Comparison of ENCODE assay signal across 1 cellular context in genomic region chr14:104431351-104431928, GRCh38.
TF ChIP-seq lines count a peak whose summit lies in the region.

No MANE protein-coding gene starts in this region.

TF ChIP-seq in HepG2, 621 proteins besides CTCF, POLR2A, EP300 and RAD21:
- TF ChIP-seq, protein P1, sequence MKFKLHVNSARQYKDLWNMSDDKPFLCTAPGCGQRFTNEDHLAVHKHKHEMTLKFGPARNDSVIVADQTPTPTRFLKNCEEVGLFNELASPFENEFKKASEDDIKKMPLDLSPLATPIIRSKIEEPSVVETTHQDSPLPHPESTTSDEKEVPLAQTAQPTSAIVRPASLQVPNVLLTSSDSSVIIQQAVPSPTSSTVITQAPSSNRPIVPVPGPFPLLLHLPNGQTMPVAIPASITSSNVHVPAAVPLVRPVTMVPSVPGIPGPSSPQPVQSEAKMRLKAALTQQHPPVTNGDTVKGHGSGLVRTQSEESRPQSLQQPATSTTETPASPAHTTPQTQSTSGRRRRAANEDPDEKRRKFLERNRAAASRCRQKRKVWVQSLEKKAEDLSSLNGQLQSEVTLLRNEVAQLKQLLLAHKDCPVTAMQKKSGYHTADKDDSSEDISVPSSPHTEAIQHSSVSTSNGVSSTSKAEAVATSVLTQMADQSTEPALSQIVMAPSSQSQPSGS (CRISPR knock-in tag; IDR thresholded peaks at IDR 0.05): no peak
- TF ChIP-seq, protein P2, sequence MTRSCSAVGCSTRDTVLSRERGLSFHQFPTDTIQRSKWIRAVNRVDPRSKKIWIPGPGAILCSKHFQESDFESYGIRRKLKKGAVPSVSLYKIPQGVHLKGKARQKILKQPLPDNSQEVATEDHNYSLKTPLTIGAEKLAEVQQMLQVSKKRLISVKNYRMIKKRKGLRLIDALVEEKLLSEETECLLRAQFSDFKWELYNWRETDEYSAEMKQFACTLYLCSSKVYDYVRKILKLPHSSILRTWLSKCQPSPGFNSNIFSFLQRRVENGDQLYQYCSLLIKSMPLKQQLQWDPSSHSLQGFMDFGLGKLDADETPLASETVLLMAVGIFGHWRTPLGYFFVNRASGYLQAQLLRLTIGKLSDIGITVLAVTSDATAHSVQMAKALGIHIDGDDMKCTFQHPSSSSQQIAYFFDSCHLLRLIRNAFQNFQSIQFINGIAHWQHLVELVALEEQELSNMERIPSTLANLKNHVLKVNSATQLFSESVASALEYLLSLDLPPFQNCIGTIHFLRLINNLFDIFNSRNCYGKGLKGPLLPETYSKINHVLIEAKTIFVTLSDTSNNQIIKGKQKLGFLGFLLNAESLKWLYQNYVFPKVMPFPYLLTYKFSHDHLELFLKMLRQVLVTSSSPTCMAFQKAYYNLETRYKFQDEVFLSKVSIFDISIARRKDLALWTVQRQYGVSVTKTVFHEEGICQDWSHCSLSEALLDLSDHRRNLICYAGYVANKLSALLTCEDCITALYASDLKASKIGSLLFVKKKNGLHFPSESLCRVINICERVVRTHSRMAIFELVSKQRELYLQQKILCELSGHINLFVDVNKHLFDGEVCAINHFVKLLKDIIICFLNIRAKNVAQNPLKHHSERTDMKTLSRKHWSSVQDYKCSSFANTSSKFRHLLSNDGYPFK (CRISPR knock-in tag; IDR thresholded peaks at IDR 0.05; ENCODE audit: borderline replicate concordance): no peak
- TF ChIP-seq RFX1 (IDR thresholded peaks at IDR 0.05) (no peak), ZNF841 (CRISPR knock-in tag; IDR thresholded peaks at IDR 0.05; ENCODE audit: borderline replicate concordance) (no peak), ZNF546 (CRISPR knock-in tag; conservative IDR thresholded peaks at IDR 0.05) (no peak), ZNF639 (CRISPR knock-in tag; conservative IDR thresholded peaks at IDR 0.05) (no peak), MAFG (CRISPR knock-in tag; IDR thresholded peaks at IDR 0.05) (no peak), ZEB1 (IDR thresholded peaks at IDR 0.05; ENCODE audit: insufficient replicate concordance, low read depth) (no peak), ZKSCAN1 (IDR thresholded peaks at IDR 0.05; ENCODE audit: low read length) (no peak), ZNF83 (CRISPR knock-in tag; IDR thresholded peaks at IDR 0.05; ENCODE audit: borderline replicate concordance) (no peak)
- TF ChIP-seq, protein P3, sequence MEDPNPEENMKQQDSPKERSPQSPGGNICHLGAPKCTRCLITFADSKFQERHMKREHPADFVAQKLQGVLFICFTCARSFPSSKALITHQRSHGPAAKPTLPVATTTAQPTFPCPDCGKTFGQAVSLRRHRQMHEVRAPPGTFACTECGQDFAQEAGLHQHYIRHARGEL (CRISPR knock-in tag; IDR thresholded peaks at IDR 0.05): no peak
